Comparison of ENCODE assay signal across 8 cellular contexts in the genomic region with DNA sequence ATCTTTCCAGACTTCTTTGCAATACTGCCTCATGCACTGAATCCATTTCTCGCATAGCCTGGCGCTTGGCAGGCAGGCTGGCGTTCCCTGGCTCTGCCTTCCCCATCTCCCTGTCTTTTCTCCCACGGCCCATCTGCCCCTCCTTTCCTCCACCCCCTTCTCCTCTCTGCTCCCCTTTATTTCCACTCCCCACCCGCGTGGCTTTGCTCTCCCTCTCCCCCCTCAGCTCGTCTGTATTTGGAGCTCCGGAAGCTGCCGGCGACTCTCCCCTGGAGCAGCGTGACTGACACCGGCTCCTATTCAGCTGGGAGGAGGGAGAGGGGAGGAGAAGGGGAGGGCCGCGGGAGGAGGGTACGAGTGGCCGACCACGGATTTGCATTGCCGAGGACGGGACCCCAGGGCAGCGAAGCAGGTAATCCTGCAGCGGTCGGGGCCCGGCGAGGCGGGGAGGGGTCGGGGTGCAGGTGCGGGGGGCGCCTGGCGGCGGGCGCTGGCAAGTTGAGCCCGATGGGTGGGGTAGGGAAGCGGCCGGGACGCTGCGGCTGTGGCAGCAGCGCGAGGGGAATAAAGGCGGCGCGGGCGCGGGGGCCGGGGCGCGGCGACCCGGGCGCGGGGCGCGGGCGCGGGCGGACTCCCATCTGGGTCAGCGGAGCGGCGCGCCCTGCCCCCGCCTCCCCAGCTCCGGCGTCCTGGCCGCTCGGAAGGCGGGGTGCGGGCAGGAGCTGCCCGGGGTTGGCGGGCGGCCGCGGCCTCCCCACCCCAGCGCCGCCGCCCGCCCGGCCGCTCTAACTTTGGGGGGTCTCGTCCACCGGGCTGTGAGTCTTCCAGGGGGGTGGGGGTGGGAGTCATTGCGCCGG. TPM values are rescaled to one million over a fixed set of nuclear protein-coding genes. Genes with fewer than 3 reads are reported as not detected.
A peak's percentile ranks its signal among the peaks of the same experiment; 100 is the strongest.
DNase-seq lines count a peak whose midpoint lies in the region; TF ChIP-seq lines count a peak whose summit lies in the region.

A gene with protein sequence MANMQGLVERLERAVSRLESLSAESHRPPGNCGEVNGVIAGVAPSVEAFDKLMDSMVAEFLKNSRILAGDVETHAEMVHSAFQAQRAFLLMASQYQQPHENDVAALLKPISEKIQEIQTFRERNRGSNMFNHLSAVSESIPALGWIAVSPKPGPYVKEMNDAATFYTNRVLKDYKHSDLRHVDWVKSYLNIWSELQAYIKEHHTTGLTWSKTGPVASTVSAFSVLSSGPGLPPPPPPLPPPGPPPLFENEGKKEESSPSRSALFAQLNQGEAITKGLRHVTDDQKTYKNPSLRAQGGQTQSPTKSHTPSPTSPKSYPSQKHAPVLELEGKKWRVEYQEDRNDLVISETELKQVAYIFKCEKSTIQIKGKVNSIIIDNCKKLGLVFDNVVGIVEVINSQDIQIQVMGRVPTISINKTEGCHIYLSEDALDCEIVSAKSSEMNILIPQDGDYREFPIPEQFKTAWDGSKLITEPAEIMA (plus strand): TSS at position 261 of the 857 bp plus-strand sequence. CDS start 27,961 bp downstream, outside the sequence.

- WGBS in GM23248 (ENCODE audit: low coverage in 1 of 2, low lambda C conversion rate in 2 of 2, missing lambda C conversion rate in 2 of 2), 2 experiments, result 2% methylated on average over 11 to 79 of the region's 81 CpGs

- peaks cover 51% of the 10 kb centered on the region for H3K4me1 Mint-ChIP-seq in chondrocyte (ENCODE audit: low read depth)

- DNase-seq in 8988T (peak; percentile 60), GM23248 (peak; percentile 73), chondrocyte (ENCODE audit: low spot score) (peak; percentile 92), iris pigment epithelial cell (ENCODE audit: low read depth) (peak; percentile 51), skeletal muscle cell (ENCODE audit: low read depth) (no peak), UCSD-AML1 (lab: John Stamatoyannopoulos, UW; ENCODE audit: unreplicated experiment) (no peak), T-helper 9 cell (no peak)

- H3K27ac ChIP-seq in GM23248, result peak within 1 kb of the TSS; percentile 45
- no peak within 1 kb of the TSS for H3K27ac ChIP-seq in OCI-LY3 (ENCODE audit: low read length)

- H3K27ac Mint-ChIP-seq in chondrocyte (ENCODE audit: unreplicated experiment), result peak within 1 kb of the TSS; percentile 99

- H3K27me3 Mint-ChIP-seq in chondrocyte (ENCODE audit: low read depth), result no peaks in the 10 kb centered on the region

- H3K4me3 ChIP-seq in GM23248 (peak within 1 kb of the TSS; percentile 84), OCI-LY3 (ENCODE audit: low read length) (peak within 1 kb of the TSS; percentile 80), skeletal muscle cell (ENCODE audit: low read depth, low read length) (peak within 1 kb of the TSS; percentile 65)

- H3K9me2 ChIP-seq in GM23248 (ENCODE audit: insufficient read depth), result no peaks in the 10 kb centered on the region; the same call in 1 of the 2 replicates

- in situ Hi-C loops in GM23248 (cut with MboI), result no loop called here

- no peaks in the 10 kb centered on the region for H4K20me1 ChIP-seq in GM23248 (ENCODE audit: insufficient read depth)
- H4K20me1 ChIP-seq in OCI-LY3 (ENCODE audit: insufficient read depth, low read length), result no peaks in the 10 kb centered on the region

- H3K4me2 ChIP-seq in GM23248 (ENCODE audit: unreplicated experiment) (peak within 1 kb of the TSS; percentile 91), OCI-LY3 (ENCODE audit: low read length) (peak within 1 kb of the TSS; percentile 77)

- H3K9me3 ChIP-seq in GM23248 (ENCODE audit: low read depth) (no peaks in the 10 kb centered on the region), OCI-LY3 (ENCODE audit: insufficient read depth, low read length) (no peaks in the 10 kb centered on the region)

- no peaks in the 10 kb centered on the region for H3K36me3 ChIP-seq in GM23248 (ENCODE audit: low read depth)
- no peaks in the 10 kb centered on the region for H3K36me3 ChIP-seq in OCI-LY3 (replicated peaks; ENCODE audit: low read depth, low read length)

- H3K36me3 Mint-ChIP-seq in chondrocyte (ENCODE audit: low read depth), result peaks cover 9% of the 10 kb centered on the region

- no peaks in the 10 kb centered on the region for H3K27me3 ChIP-seq in GM23248 (replicated peaks; ENCODE audit: insufficient read depth)
- peaks cover 24% of the 10 kb centered on the region for H3K27me3 ChIP-seq in OCI-LY3 (ENCODE audit: low read depth, low read length)

- peaks cover 32% of the 10 kb centered on the region for H3F3A ChIP-seq in GM23248 (ENCODE audit: insufficient read depth)

- peak within 1 kb of the TSS; percentile 66 for H3K9ac ChIP-seq in GM23248
- peak within 1 kb of the TSS; percentile 48 for H3K9ac ChIP-seq in OCI-LY3 (ENCODE audit: low read length)

- peak within 1 kb of the TSS; percentile 92 for H2AFZ ChIP-seq in GM23248
- no peak within 1 kb of the TSS for H2AFZ ChIP-seq in OCI-LY3 (ENCODE audit: low read depth, low read length)

- H3K4me1 ChIP-seq in GM23248 (ENCODE audit: insufficient read depth) (peaks cover 15% of the 10 kb centered on the region), OCI-LY3 (ENCODE audit: low read length) (peaks cover 3% of the 10 kb centered on the region; the same call in 1 of the 2 replicates)

- peak within 1 kb of the TSS; percentile 89 for H3K4me3 Mint-ChIP-seq in chondrocyte (ENCODE audit: unreplicated experiment)

- TF ChIP-seq CTCF in OCI-LY3 (IDR thresholded peaks at IDR 0.05; ENCODE audit: low read depth, low read length) (no peak), chondrocyte (IDR thresholded peaks at IDR 0.05) (peak; percentile 31)

- H3K9me3 Mint-ChIP-seq in chondrocyte (ENCODE audit: low read depth), result peaks cover 5% of the 10 kb centered on the region

- H3K79me2 ChIP-seq in GM23248 (ENCODE audit: insufficient read depth) (no peaks in the 10 kb centered on the region; the same call in 1 of the 2 replicates), OCI-LY3 (ENCODE audit: low read length) (no peaks in the 10 kb centered on the region)

RNA-seq across cellular contexts. Expression of the gene that starts here (rescaled TPM):
- total RNA-seq in GM23248 (2014; rRNA removed; shearing (Covaris generic)), result 4.8 and 9.9 TPM in 2 replicates
- polyA plus RNA-seq in GM23248 (2016; fragmentation: Nextera tagmentation; extraction: Ambion mirVana), result 22.5 and 23.2 TPM in 2 replicates
- total RNA-seq in chondrocyte, result 76.6 to 90.4 TPM (median 86.1 TPM) in 3 replicates

Comparison
In these comparisons a context has a peak if more than half of its experiments do, and no peak if none do; other contexts are left out.
1. DNase-seq: peak in 8988T (single experiment), GM23248 (single experiment), chondrocyte (single experiment) and iris pigment epithelial cell (single experiment); none in skeletal muscle cell (single experiment), UCSD-AML1 (single experiment) and T-helper 9 cell (single experiment).
2. Peak in every context shown above with its lines, with median percentiles within 50 percentile points of each other: H3K4me3 ChIP-seq.